ENCODE assay signal across 1 cellular context in genomic region chr2:10271946-10272345, GRCh38.
TF ChIP-seq lines count a peak whose summit lies in the region.

No MANE protein-coding gene starts in this region.

TF ChIP-seq in IMR-90, 13 proteins besides CTCF, POLR2A, EP300 and RAD21:
- no peak for TF ChIP-seq ELK1 (IDR thresholded peaks at IDR 0.05; ENCODE audit: borderline replicate concordance, low read depth, low read length)
- TF ChIP-seq MAZ (IDR thresholded peaks at IDR 0.05; ENCODE audit: borderline replicate concordance, low read depth, low read length): no peak
TF ChIP-seq in IMR-90: peak in this region for 0.
